3 cellular contexts compared by ENCODE assay signal in genomic region chr5:111795142-111795541, GRCh38.
A peak's percentile ranks its signal among the peaks of the same experiment; 100 is the strongest.
TF ChIP-seq lines count a peak whose summit lies in the region.

No MANE protein-coding gene starts in this region.

TF ChIP-seq in A549, 52 proteins besides CTCF, POLR2A, EP300 and RAD21:
- TF ChIP-seq MAZ (IDR thresholded peaks at IDR 0.05; ENCODE audit: borderline replicate concordance, low read depth, low read length) (no peak), EHMT2 (IDR thresholded peaks at IDR 0.05; ENCODE audit: low read depth) (no peak), SMC3 (IDR thresholded peaks at IDR 0.05) (no peak), MAFK (IDR thresholded peaks at IDR 0.05; ENCODE audit: partially characterized antibody) (peak; percentile 72)
- TF ChIP-seq, protein P1, sequence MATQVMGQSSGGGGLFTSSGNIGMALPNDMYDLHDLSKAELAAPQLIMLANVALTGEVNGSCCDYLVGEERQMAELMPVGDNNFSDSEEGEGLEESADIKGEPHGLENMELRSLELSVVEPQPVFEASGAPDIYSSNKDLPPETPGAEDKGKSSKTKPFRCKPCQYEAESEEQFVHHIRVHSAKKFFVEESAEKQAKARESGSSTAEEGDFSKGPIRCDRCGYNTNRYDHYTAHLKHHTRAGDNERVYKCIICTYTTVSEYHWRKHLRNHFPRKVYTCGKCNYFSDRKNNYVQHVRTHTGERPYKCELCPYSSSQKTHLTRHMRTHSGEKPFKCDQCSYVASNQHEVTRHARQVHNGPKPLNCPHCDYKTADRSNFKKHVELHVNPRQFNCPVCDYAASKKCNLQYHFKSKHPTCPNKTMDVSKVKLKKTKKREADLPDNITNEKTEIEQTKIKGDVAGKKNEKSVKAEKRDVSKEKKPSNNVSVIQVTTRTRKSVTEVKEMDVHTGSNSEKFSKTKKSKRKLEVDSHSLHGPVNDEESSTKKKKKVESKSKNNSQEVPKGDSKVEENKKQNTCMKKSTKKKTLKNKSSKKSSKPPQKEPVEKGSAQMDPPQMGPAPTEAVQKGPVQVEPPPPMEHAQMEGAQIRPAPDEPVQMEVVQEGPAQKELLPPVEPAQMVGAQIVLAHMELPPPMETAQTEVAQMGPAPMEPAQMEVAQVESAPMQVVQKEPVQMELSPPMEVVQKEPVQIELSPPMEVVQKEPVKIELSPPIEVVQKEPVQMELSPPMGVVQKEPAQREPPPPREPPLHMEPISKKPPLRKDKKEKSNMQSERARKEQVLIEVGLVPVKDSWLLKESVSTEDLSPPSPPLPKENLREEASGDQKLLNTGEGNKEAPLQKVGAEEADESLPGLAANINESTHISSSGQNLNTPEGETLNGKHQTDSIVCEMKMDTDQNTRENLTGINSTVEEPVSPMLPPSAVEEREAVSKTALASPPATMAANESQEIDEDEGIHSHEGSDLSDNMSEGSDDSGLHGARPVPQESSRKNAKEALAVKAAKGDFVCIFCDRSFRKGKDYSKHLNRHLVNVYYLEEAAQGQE (IDR thresholded peaks at IDR 0.05) = no peak

TF ChIP-seq in IMR-90, 13 proteins besides CTCF, POLR2A, EP300 and RAD21:
- TF ChIP-seq MAFK (IDR thresholded peaks at IDR 0.05; ENCODE audit: low read depth, low read length) = peak; percentile 74
- TF ChIP-seq, protein P2, sequence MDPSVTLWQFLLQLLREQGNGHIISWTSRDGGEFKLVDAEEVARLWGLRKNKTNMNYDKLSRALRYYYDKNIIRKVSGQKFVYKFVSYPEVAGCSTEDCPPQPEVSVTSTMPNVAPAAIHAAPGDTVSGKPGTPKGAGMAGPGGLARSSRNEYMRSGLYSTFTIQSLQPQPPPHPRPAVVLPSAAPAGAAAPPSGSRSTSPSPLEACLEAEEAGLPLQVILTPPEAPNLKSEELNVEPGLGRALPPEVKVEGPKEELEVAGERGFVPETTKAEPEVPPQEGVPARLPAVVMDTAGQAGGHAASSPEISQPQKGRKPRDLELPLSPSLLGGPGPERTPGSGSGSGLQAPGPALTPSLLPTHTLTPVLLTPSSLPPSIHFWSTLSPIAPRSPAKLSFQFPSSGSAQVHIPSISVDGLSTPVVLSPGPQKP (IDR thresholded peaks at IDR 0.05; ENCODE audit: borderline replicate concordance, low read depth, low read length) = no peak
- TF ChIP-seq, protein P3, sequence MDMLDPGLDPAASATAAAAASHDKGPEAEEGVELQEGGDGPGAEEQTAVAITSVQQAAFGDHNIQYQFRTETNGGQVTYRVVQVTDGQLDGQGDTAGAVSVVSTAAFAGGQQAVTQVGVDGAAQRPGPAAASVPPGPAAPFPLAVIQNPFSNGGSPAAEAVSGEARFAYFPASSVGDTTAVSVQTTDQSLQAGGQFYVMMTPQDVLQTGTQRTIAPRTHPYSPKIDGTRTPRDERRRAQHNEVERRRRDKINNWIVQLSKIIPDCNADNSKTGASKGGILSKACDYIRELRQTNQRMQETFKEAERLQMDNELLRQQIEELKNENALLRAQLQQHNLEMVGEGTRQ (IDR thresholded peaks at IDR 0.05; ENCODE audit: low read depth, low read length) = no peak

TF ChIP-seq in K562, 482 proteins besides CTCF, POLR2A, EP300 and RAD21:
- peak; percentile 57; the same call in 1 of the 2 replicates for TF ChIP-seq ZNF316 (IDR thresholded peaks at IDR 0.05)
- TF ChIP-seq MAFF (IDR thresholded peaks at IDR 0.05; ENCODE audit: low read length) = peak; percentile 32; the same call in 1 of the 2 replicates
- no peak for TF ChIP-seq ELF1 (tag; IDR thresholded peaks at IDR 0.05)
